1 cellular context compared by ENCODE assay signal in genomic region chr16:88763502-88764053, GRCh38.
A peak's percentile ranks its signal among the peaks of the same experiment; 100 is the strongest.
TF ChIP-seq lines count a peak whose summit lies in the region.

No MANE protein-coding gene starts in this region.

TF ChIP-seq in HepG2, 621 proteins besides CTCF, POLR2A, EP300 and RAD21 (continued from another document and continues in another):
- TF ChIP-seq KLF11 (CRISPR knock-in tag; IDR thresholded peaks at IDR 0.05): 0 out of 2 replicates have a peak, but pooled peaks have one; percentile 61
- no peak for TF ChIP-seq BORCS8-MEF2B (CRISPR knock-in tag; IDR thresholded peaks at IDR 0.05)
- TF ChIP-seq ZNF343 (CRISPR knock-in tag; IDR thresholded peaks at IDR 0.05): no peak
- peak; percentile 79; the same call in 1 of the 2 replicates for TF ChIP-seq TFDP1 (CRISPR knock-in tag; IDR thresholded peaks at IDR 0.05; ENCODE audit: borderline replicate concordance)
- no peak; the same call in 1 of the 2 replicates for TF ChIP-seq ATF7-NPFF (CRISPR knock-in tag; IDR thresholded peaks at IDR 0.05; ENCODE audit: low read depth)
- TF ChIP-seq ZEB1 (IDR thresholded peaks at IDR 0.05; ENCODE audit: insufficient replicate concordance, low read depth): peak; percentile 91
- no peak for TF ChIP-seq ZSCAN22 (CRISPR knock-in tag; IDR thresholded peaks at IDR 0.05)
- TF ChIP-seq SKI (IDR thresholded peaks at IDR 0.05; ENCODE audit: partially characterized antibody): peak; percentile 94
- TF ChIP-seq CREM (IDR thresholded peaks at IDR 0.05): peak; percentile 63
- no peak for TF ChIP-seq CREM (CRISPR knock-in tag; IDR thresholded peaks at IDR 0.05)
- no peak for TF ChIP-seq CERS6 (CRISPR knock-in tag; IDR thresholded peaks at IDR 0.05)
- peak; percentile 64; the same call in 1 of the 2 replicates for TF ChIP-seq ETV5 (CRISPR knock-in tag; IDR thresholded peaks at IDR 0.05; ENCODE audit: borderline replicate concordance)
- peak; percentile 50 for TF ChIP-seq YY1 (IDR thresholded peaks at IDR 0.05; ENCODE audit: insufficient read depth, insufficient replicate concordance, low read depth, low read length)
- TF ChIP-seq ZNF710 (CRISPR knock-in tag; IDR thresholded peaks at IDR 0.05; ENCODE audit: borderline replicate concordance): 0 out of 2 replicates have a peak, but pooled peaks have one; percentile 24
- TF ChIP-seq THRA (CRISPR knock-in tag; IDR thresholded peaks at IDR 0.05; ENCODE audit: borderline replicate concordance): peak; percentile 84
- TF ChIP-seq ARNT (IDR thresholded peaks at IDR 0.05): no peak
- TF ChIP-seq ZFP1 (CRISPR knock-in tag; IDR thresholded peaks at IDR 0.05): peak; percentile 95
- no peak for TF ChIP-seq SNAPC2 (CRISPR knock-in tag; IDR thresholded peaks at IDR 0.05)
- no peak for TF ChIP-seq RNF219 (CRISPR knock-in tag; IDR thresholded peaks at IDR 0.05)
- TF ChIP-seq NFKB2 (CRISPR knock-in tag; IDR thresholded peaks at IDR 0.05; ENCODE audit: borderline replicate concordance): no peak; the same call in 1 of the 2 replicates
- no peak for TF ChIP-seq SSRP1 (CRISPR knock-in tag; IDR thresholded peaks at IDR 0.05)
- TF ChIP-seq HINFP (CRISPR knock-in tag; IDR thresholded peaks at IDR 0.05; ENCODE audit: low read depth): no peak
- TF ChIP-seq THAP7 (CRISPR knock-in tag; IDR thresholded peaks at IDR 0.05): no peak
- TF ChIP-seq TIGD3 (CRISPR knock-in tag; IDR thresholded peaks at IDR 0.05; ENCODE audit: borderline replicate concordance): no peak
- TF ChIP-seq ETV6 (CRISPR knock-in tag; conservative IDR thresholded peaks at IDR 0.05): no peak; the same call in 1 of the 2 replicates
- TF ChIP-seq ZBTB37 (CRISPR knock-in tag; IDR thresholded peaks at IDR 0.05): no peak
- TF ChIP-seq FOXA3 (CRISPR knock-in tag; IDR thresholded peaks at IDR 0.05): peak; percentile 99
- peak; percentile 90 for TF ChIP-seq ZNF609 (CRISPR knock-in tag; IDR thresholded peaks at IDR 0.05; ENCODE audit: borderline replicate concordance)
- TF ChIP-seq HOXA3 (CRISPR knock-in tag; IDR thresholded peaks at IDR 0.05): peak; percentile 88
- TF ChIP-seq SRSF9 (IDR thresholded peaks at IDR 0.05; ENCODE audit: borderline replicate concordance, insufficient read depth, low read depth, low read length, poor library complexity, severe bottlenecking): no peak
- peak; percentile 99 for TF ChIP-seq SP5 (CRISPR knock-in tag; IDR thresholded peaks at IDR 0.05; ENCODE audit: borderline replicate concordance, low read depth)
